13 cellular contexts compared by ENCODE assay signal in the genomic region with DNA sequence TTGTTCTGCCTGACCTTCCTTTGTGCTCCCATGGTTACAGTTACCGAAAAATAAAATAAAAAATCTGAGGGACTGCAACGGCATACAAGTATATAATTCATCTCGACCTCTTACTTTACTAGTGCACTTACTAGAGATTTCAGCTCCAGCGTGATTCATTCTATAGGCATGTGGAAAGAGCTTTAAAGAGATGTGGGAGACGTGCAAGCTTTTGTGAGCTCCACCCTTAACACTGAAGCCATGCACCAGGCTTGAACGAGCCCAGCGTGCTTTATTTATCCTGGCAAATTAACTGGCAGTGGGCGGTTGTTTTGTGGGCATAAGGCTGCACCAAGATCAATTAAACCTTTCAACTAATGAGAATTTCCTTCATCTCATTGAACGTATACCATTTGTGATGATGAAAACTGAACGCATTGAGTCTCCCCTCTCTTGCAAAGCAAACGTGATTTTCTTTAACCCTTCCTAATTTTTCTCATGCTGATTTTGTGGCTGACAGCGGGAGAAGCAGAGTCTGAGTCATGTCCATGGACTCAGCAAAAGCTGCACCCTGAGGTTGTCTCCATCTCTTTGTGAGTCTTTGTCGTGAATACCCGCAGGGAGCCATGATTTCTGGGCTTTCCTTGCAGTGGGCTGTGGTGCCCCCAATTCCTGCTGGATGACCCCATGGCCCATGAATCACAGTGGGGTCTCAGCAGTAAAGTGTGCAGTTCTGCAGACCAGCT.
DNase-seq lines count a peak whose midpoint lies in the region; ATAC-seq and TF ChIP-seq lines count a peak whose summit lies in the region.
"Had no signal": no experiment of that assay in that cellular context is flagged by ENCODE, and none has a peak within 500 bp of the region (broad histone marks: within the 10 kb centered on the region; RNA-seq: fewer than 3 reads in every experiment).

No MANE protein-coding gene starts in this region.

- POLR2A ChIA-PET in IMR-90 (lab: Charles Lee; ENCODE audit: unreplicated experiment) = interaction anchor here (0.5 kb wide), 1 partner anchor 13 kb away, joined by 7 read pairs; no protein-coding TSS in a partner anchor

- no peaks in the 10 kb centered on the region for H3K27me3 ChIP-seq in IMR-90 (ENCODE audit: control insufficient read depth, insufficient read depth, low read length)
- no peaks in the 10 kb centered on the region for H3K27me3 ChIP-seq in brain microvascular endothelial cell (replicated peaks)
- no peaks in the 10 kb centered on the region for H3K27me3 ChIP-seq in Karpas-422 (ENCODE audit: low read length)
- H3K27me3 ChIP-seq: BLaER1, cardiac muscle cell had no signal

- TF ChIP-seq POLR2A in IMR-90 (IDR thresholded peaks at IDR 0.05; ENCODE audit: low read depth, low read length) = no peak

- WGBS in IMR-90 (ENCODE audit: extremely low coverage in 2 of 2, insufficient read length in 1 of 2), 2 experiments = no CpG with 5 or more reads among the region's 14 CpGs

- H3K9me3 ChIP-seq in IMR-90 (ENCODE audit: control insufficient read depth, insufficient read depth, low read length) (no peaks in the 10 kb centered on the region), Karpas-422 (ENCODE audit: low read length) (no peaks in the 10 kb centered on the region)
- H3K9me3 ChIP-seq: BLaER1 had no signal

- H4K5ac ChIP-seq in IMR-90 (ENCODE audit: low read depth, low read length) = peak overlapping the region; percentile 84; the same call in 1 of the 2 replicates

- no TSS peak for BruUV-seq in IMR-90 (replicated peaks; lab: Mats Ljungman, UMichigan)

- dilution Hi-C loops in IMR-90 (cut with HindIII; ENCODE audit: low sequenced_read_pairs, unreplicated experiment) = no loop called here

- H3K4ac ChIP-seq in IMR-90 (ENCODE audit: low read depth, low read length) = peak overlapping the region; percentile 77

- intact Hi-C loops in IMR-90 (cut with micrococcal nuclease) = no loop called here

- H3K36me3 ChIP-seq in IMR-90 (ENCODE audit: control insufficient read depth, insufficient read depth, low read length) (no peaks in the 10 kb centered on the region), brain microvascular endothelial cell (replicated peaks) (no peaks in the 10 kb centered on the region), Karpas-422 (ENCODE audit: insufficient read depth, low read length) (no peaks in the 10 kb centered on the region)
- H3K36me3 ChIP-seq: BLaER1, cardiac muscle cell had no signal

- H3K79me2 ChIP-seq in Karpas-422 (ENCODE audit: low read length) = no peaks in the 10 kb centered on the region

- no peaks in the 10 kb centered on the region for H3K9me2 ChIP-seq in Karpas-422 (replicated peaks; ENCODE audit: insufficient read depth, low read length)

- H3K23ac ChIP-seq in IMR-90 (ENCODE audit: low read depth, low read length) = 0 out of 2 replicates have a peak overlapping the region, but pooled peaks have one; percentile 3

- H3K9ac ChIP-seq in IMR-90 (ENCODE audit: low read depth, low read length) = no peak overlapping the region
- H3K9ac ChIP-seq in Karpas-422 (ENCODE audit: low read length) = no peak overlapping the region
- H3K9ac ChIP-seq: BLaER1 had no signal

- H3K27ac ChIP-seq in IMR-90 (ENCODE audit: insufficient read depth, low read length) (peak overlapping the region; percentile 87), brain microvascular endothelial cell (peak overlapping the region; percentile 64), Karpas-422 (ENCODE audit: low read length) (no peak overlapping the region)
- H3K27ac ChIP-seq: BLaER1, cardiac muscle cell had no signal

- H3K14ac ChIP-seq in IMR-90 (replicated peaks; ENCODE audit: low read depth, low read length) = peak overlapping the region; percentile 25

- peak; percentile 94 for ATAC-seq in IMR-90 (ENCODE audit: low read depth)
- ATAC-seq in HG03571 (IDR thresholded peaks at IDR 0.05; ENCODE audit: unreplicated experiment) = no peak

- peak overlapping the region; percentile 86 for H2BK5ac ChIP-seq in IMR-90 (ENCODE audit: low read depth, low read length, poor library complexity, severe bottlenecking)

- H2AK5ac ChIP-seq in IMR-90 (ENCODE audit: low read depth, low read length) = no peak overlapping the region; the same call in 1 of the 2 replicates

- no peaks in the 10 kb centered on the region for H3K79me1 ChIP-seq in IMR-90 (ENCODE audit: low read depth in 1 of 2, low read length in 2 of 2)

- H2BK20ac ChIP-seq in IMR-90 (ENCODE audit: low read depth, low read length) = peak overlapping the region; percentile 41

- TF ChIP-seq CTCF in IMR-90 (conservative IDR thresholded peaks at IDR 0.05; ENCODE audit: low read depth, low read length) = no peak
- TF ChIP-seq CTCF in brain microvascular endothelial cell (IDR thresholded peaks at IDR 0.05; ENCODE audit: low read depth, low read length, missing control alignments) = no peak

- peak overlapping the region; percentile 72; the same call in 1 of the 2 replicates for H3K4me2 ChIP-seq in IMR-90 (ENCODE audit: low read depth, low read length)
- H3K4me2 ChIP-seq in Karpas-422 (ENCODE audit: low read depth, low read length, poor library complexity, severe bottlenecking) = no peak overlapping the region
- H3K4me2 ChIP-seq: BLaER1 had no signal

- no peak for TF ChIP-seq RAD21 in IMR-90 (IDR thresholded peaks at IDR 0.05; ENCODE audit: low read length)

- H2AK9ac ChIP-seq in IMR-90 (replicated peaks; ENCODE audit: low read depth, low read length, poor library complexity) = no peak overlapping the region

- CTCF ChIA-PET in IMR-90 (lab: Yijun Ruan, JAX) = no interaction called here

- DNase-seq in AG08395 (ENCODE audit: low spot score) (peak; percentile 34), IMR-90 (peak; percentile 74), brain microvascular endothelial cell (peak; percentile 87), myocyte (ENCODE audit: low read depth) (peak; percentile 24), G401 (ENCODE audit: low spot score) (no peak), Karpas-422 (no peak)
- no peak for DNase-seq in activated CD4-positive, alpha-beta T cell treated with anti-CD3 and anti-CD28 coated beads, Interleukin-2, amount 50 U/mL, for 1 hour
- DNase-seq: activated CD8-positive, alpha-beta memory T cell treated with anti-CD3 and anti-CD28 coated beads, Interleukin-2, amount 50 U/mL, for 4 hours; NCI-H69; small intestine had no signal

- H3K4me3 ChIP-seq in IMR-90 (ENCODE audit: insufficient read depth, low read depth, low read length) (peak overlapping the region; percentile 29; the same call in 1 of the 2 replicates), brain microvascular endothelial cell (ENCODE audit: low read depth, low read length) (peak overlapping the region; percentile 23), Karpas-422 (ENCODE audit: low read length) (no peak overlapping the region)
- H3K4me3 ChIP-seq: BLaER1, cardiac muscle cell had no signal

- in situ Hi-C loops in IMR-90 (cut with MboI; ENCODE audit: low sequenced_read_pairs) (no loop called here), brain microvascular endothelial cell (cut with HindIII; ENCODE audit: low pct_ligation_motif_present, low sequenced_read_pairs) (no loop called here), G401 (cut with HindIII; ENCODE audit: low sequenced_read_pairs) (no loop called here)

- H2BK15ac ChIP-seq in IMR-90 (ENCODE audit: low read depth, low read length) = peak overlapping the region; percentile 39; the same call in 1 of the 3 replicates

- peak overlapping the region; percentile 83 for H2BK120ac ChIP-seq in IMR-90 (ENCODE audit: low read depth, low read length)

- H2AFZ ChIP-seq in IMR-90 (replicated peaks; ENCODE audit: low read length, poor library complexity) (peak overlapping the region; percentile 69), Karpas-422 (ENCODE audit: low read length) (no peak overlapping the region)

- H3K4me1 ChIP-seq in IMR-90 (ENCODE audit: control insufficient read depth, insufficient read depth, low read length) = peaks cover 3% of the 10 kb centered on the region
- no peaks in the 10 kb centered on the region for H3K4me1 ChIP-seq in Karpas-422 (ENCODE audit: low read length)
- H3K4me1 ChIP-seq: BLaER1 had no signal

- peak overlapping the region; percentile 75 for H4K91ac ChIP-seq in IMR-90 (ENCODE audit: insufficient read depth, low read depth, low read length)

- no peaks in the 10 kb centered on the region for H3K9me1 ChIP-seq in IMR-90 (ENCODE audit: insufficient read depth, low read length)

- peak overlapping the region; percentile 47 to 65 for H4K8ac ChIP-seq in IMR-90 (ENCODE audit: low read depth in 2 of 2, low read length in 2 of 2)

- peak overlapping the region; percentile 82; the same call in 1 of the 2 replicates for H3K18ac ChIP-seq in IMR-90 (ENCODE audit: low read depth, low read length)

- H4K20me1 ChIP-seq in IMR-90 (ENCODE audit: insufficient read depth, low read length) = no peaks in the 10 kb centered on the region
- H4K20me1 ChIP-seq in Karpas-422 (ENCODE audit: insufficient read depth, low read depth, low read length) = no peaks in the 10 kb centered on the region
- H4K20me1 ChIP-seq: BLaER1 had no signal

- peak overlapping the region; percentile 47; the same call in 1 of the 2 replicates for H3K56ac ChIP-seq in IMR-90 (ENCODE audit: extremely low read depth, insufficient read depth, low read length)

TF ChIP-seq in IMR-90, 13 proteins besides CTCF, POLR2A, EP300 and RAD21 (continues in another document):
- TF ChIP-seq MAZ (IDR thresholded peaks at IDR 0.05; ENCODE audit: borderline replicate concordance, low read depth, low read length) (no peak), NFE2L2 (IDR thresholded peaks at IDR 0.05; ENCODE audit: low read depth, low read length) (no peak), ELK1 (IDR thresholded peaks at IDR 0.05; ENCODE audit: borderline replicate concordance, low read depth, low read length) (no peak), RCOR1 (IDR thresholded peaks at IDR 0.05; ENCODE audit: insufficient replicate concordance, low read length) (no peak), CHD1 (IDR thresholded peaks at IDR 0.05; ENCODE audit: low read depth, low read length) (no peak), RFX5 (IDR thresholded peaks at IDR 0.05; ENCODE audit: low read depth, low read length) (no peak)
- TF ChIP-seq, protein P1, sequence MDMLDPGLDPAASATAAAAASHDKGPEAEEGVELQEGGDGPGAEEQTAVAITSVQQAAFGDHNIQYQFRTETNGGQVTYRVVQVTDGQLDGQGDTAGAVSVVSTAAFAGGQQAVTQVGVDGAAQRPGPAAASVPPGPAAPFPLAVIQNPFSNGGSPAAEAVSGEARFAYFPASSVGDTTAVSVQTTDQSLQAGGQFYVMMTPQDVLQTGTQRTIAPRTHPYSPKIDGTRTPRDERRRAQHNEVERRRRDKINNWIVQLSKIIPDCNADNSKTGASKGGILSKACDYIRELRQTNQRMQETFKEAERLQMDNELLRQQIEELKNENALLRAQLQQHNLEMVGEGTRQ (IDR thresholded peaks at IDR 0.05; ENCODE audit: low read depth, low read length) = no peak

Comparison
In these comparisons a context has a peak if more than half of its experiments do, and no peak if none do; other contexts are left out.
1. DNase-seq: peak in AG08395 (single experiment), IMR-90 (single experiment), brain microvascular endothelial cell (single experiment) and myocyte (single experiment); none in activated CD4-positive, alpha-beta T cell treated with anti-CD3 and anti-CD28 coated beads, Interleukin-2, amount 50 U/mL, for 1 hour (single experiment), G401 (single experiment) and Karpas-422 (single experiment).